1 cellular context compared by ENCODE assay signal in genomic region chr6:73675466-73676098, GRCh38.
TF ChIP-seq lines count a peak whose summit lies in the region.

No MANE protein-coding gene starts in this region.

TF ChIP-seq in HepG2, 621 proteins besides CTCF, POLR2A, EP300 and RAD21 (continued from another document):
- TF ChIP-seq ZNF574 (CRISPR knock-in tag; IDR thresholded peaks at IDR 0.05) (no peak), IRF2 (CRISPR knock-in tag; IDR thresholded peaks at IDR 0.05) (0 out of 2 replicates have a peak, but pooled peaks have one; percentile 29), ZNF556 (CRISPR knock-in tag; IDR thresholded peaks at IDR 0.05; ENCODE audit: borderline replicate concordance) (no peak), SMAD1 (CRISPR knock-in tag; IDR thresholded peaks at IDR 0.05; ENCODE audit: borderline replicate concordance, low read depth) (no peak), STAG1 (CRISPR knock-in tag; IDR thresholded peaks at IDR 0.05) (peak; percentile 87), ZNF256 (CRISPR knock-in tag; conservative IDR thresholded peaks at IDR 0.05) (no peak), ZNF274 (CRISPR knock-in tag; IDR thresholded peaks at IDR 0.05) (no peak), ARID3A (IDR thresholded peaks at IDR 0.05; ENCODE audit: low read depth, low read length) (peak; percentile 57; the same call in 1 of the 2 replicates), HOMEZ (CRISPR knock-in tag; IDR thresholded peaks at IDR 0.05; ENCODE audit: low read depth) (no peak), ZNF878 (CRISPR knock-in tag; IDR thresholded peaks at IDR 0.05) (no peak), CENPX (CRISPR knock-in tag; IDR thresholded peaks at IDR 0.05) (no peak), FOXA3 (CRISPR knock-in tag; IDR thresholded peaks at IDR 0.05) (0 out of 2 replicates have a peak, but pooled peaks have one; percentile 8), SMC3 (IDR thresholded peaks at IDR 0.05; ENCODE audit: low read length) (peak; percentile 83), ZNF275 (CRISPR knock-in tag; IDR thresholded peaks at IDR 0.05; ENCODE audit: borderline replicate concordance) (no peak), XRCC5 (optimal IDR thresholded peaks at IDR 0.05; ENCODE audit: low read length) (peak; percentile 53), CEBPG (CRISPR knock-in tag; IDR thresholded peaks at IDR 0.05) (peak; percentile 56; the same call in 1 of the 2 replicates), ETV5 (CRISPR knock-in tag; IDR thresholded peaks at IDR 0.05; ENCODE audit: borderline replicate concordance) (0 out of 2 replicates have a peak, but pooled peaks have one; percentile 15), ZBTB25 (CRISPR knock-in tag; IDR thresholded peaks at IDR 0.05) (peak; percentile 47; the same call in 1 of the 2 replicates), FOSL2 (CRISPR knock-in tag; IDR thresholded peaks at IDR 0.05) (peak; percentile 40; the same call in 1 of the 2 replicates), MIXL1 (CRISPR knock-in tag; IDR thresholded peaks at IDR 0.05) (peak; percentile 52; the same call in 1 of the 2 replicates), ARID5B (CRISPR knock-in tag; IDR thresholded peaks at IDR 0.05) (peak; percentile 29; the same call in 1 of the 2 replicates), ZNF101 (CRISPR knock-in tag; IDR thresholded peaks at IDR 0.05; ENCODE audit: borderline replicate concordance, low read depth) (no peak)
- TF ChIP-seq, protein P1, sequence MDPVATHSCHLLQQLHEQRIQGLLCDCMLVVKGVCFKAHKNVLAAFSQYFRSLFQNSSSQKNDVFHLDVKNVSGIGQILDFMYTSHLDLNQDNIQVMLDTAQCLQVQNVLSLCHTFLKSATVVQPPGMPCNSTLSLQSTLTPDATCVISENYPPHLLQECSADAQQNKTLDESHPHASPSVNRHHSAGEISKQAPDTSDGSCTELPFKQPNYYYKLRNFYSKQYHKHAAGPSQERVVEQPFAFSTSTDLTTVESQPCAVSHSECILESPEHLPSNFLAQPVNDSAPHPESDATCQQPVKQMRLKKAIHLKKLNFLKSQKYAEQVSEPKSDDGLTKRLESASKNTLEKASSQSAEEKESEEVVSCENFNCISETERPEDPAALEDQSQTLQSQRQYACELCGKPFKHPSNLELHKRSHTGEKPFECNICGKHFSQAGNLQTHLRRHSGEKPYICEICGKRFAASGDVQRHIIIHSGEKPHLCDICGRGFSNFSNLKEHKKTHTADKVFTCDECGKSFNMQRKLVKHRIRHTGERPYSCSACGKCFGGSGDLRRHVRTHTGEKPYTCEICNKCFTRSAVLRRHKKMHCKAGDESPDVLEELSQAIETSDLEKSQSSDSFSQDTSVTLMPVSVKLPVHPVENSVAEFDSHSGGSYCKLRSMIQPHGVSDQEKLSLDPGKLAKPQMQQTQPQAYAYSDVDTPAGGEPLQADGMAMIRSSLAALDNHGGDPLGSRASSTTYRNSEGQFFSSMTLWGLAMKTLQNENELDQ (CRISPR knock-in tag; IDR thresholded peaks at IDR 0.05; ENCODE audit: borderline replicate concordance): no peak
- TF ChIP-seq, protein P2, sequence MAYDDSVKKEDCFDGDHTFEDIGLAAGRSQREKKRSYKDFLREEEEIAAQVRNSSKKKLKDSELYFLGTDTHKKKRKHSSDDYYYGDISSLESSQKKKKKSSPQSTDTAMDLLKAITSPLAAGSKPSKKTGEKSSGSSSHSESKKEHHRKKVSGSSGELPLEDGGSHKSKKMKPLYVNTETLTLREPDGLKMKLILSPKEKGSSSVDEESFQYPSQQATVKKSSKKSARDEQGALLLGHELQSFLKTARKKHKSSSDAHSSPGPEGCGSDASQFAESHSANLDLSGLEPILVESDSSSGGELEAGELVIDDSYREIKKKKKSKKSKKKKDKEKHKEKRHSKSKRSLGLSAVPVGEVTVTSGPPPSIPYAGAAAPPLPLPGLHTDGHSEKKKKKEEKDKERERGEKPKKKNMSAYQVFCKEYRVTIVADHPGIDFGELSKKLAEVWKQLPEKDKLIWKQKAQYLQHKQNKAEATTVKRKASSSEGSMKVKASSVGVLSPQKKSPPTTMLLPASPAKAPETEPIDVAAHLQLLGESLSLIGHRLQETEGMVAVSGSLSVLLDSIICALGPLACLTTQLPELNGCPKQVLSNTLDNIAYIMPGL (CRISPR knock-in tag; IDR thresholded peaks at IDR 0.05; ENCODE audit: borderline replicate concordance in 1 of 2, low read depth in 1 of 2): peak in 1 of 2 experiments; percentile 42; a peak in 1 of 4 replicates
